Comparison of ENCODE assay signal across 19 cellular contexts in genomic region chr3:175288616-175289015, GRCh38.
"Had no signal": no experiment of that assay in that cellular context is flagged by ENCODE, and none has a peak within 500 bp of the region (broad histone marks: within the 10 kb centered on the region; RNA-seq: fewer than 3 reads in every experiment).

No MANE protein-coding gene starts in this region.

- H3K27ac ChIP-seq: adrenal gland, tibial artery had no signal

- H3K4me3 Mint-ChIP-seq: activated CD4-positive, alpha-beta T cell treated with anti-CD3 and anti-CD28 coated beads for 36 hours; brain; nephron progenitor cell; WTC11 had no signal

- DNase-seq: activated CD4-positive, alpha-beta T cell treated with anti-CD3 and anti-CD28 coated beads for 36 hours; activated CD4-positive, alpha-beta T cell treated with anti-CD3 and anti-CD28 coated beads, Interleukin-2, amount 50 U/mL, for 48 hours; activated gamma-delta T cell; adrenal gland; cerebellar nuclear complex; effector CD4-positive, alpha-beta T cell; hippocampal formation; islet precursor cell; left colon; midbrain; nephron progenitor cell; nucleus accumbens; stimulated activated naive CD8-positive, alpha-beta T cell treated with anti-CD3 and anti-CD28 coated beads, Interleukin-15, Interleukin-2, amounts not matched to agents 100 U/mL and 50 U/mL, for 24 hours; substantia nigra; tibial artery had no signal

- H3K4me3 ChIP-seq: adrenal gland, lung, tibial artery had no signal

- H3K4me1 Mint-ChIP-seq: activated CD4-positive, alpha-beta T cell treated with anti-CD3 and anti-CD28 coated beads for 36 hours; brain; WTC11 had no signal

- ATAC-seq: activated CD4-positive, alpha-beta T cell treated with anti-CD3 and anti-CD28 coated beads for 36 hours; activated naive CD4-positive, alpha-beta T cell treated with anti-CD3 and anti-CD28 coated beads, Interleukin-2, amount 50 U/mL, for 72 hours; left colon; stimulated activated naive CD8-positive, alpha-beta T cell treated with anti-CD3 and anti-CD28 coated beads, Interleukin-15, Interleukin-2, amounts not matched to agents 100 U/mL and 50 U/mL, for 24 hours; WTC11 had no signal

- H3K36me3 ChIP-seq: adrenal gland, tibial artery had no signal

- H3K27ac Mint-ChIP-seq: activated CD4-positive, alpha-beta T cell treated with anti-CD3 and anti-CD28 coated beads for 36 hours; activated naive CD4-positive, alpha-beta T cell treated with anti-CD3 and anti-CD28 coated beads, Interleukin-2, amount 50 U/mL, for 72 hours; brain; nephron progenitor cell; WTC11 had no signal

- H3K27me3 ChIP-seq: adrenal gland, tibial artery had no signal

- H3K27me3 Mint-ChIP-seq: activated CD4-positive, alpha-beta T cell treated with anti-CD3 and anti-CD28 coated beads for 36 hours; brain had no signal

- H3K4me1 ChIP-seq: adrenal gland had no signal

- H3K9me3 Mint-ChIP-seq: activated naive CD4-positive, alpha-beta T cell treated with anti-CD3 and anti-CD28 coated beads, Interleukin-2, amount 50 U/mL, for 72 hours; brain; nephron progenitor cell; WTC11 had no signal

- H3K9me3 ChIP-seq: adrenal gland, tibial artery had no signal

- H3K36me3 Mint-ChIP-seq: activated naive CD4-positive, alpha-beta T cell treated with anti-CD3 and anti-CD28 coated beads, Interleukin-2, amount 50 U/mL, for 72 hours; brain; WTC11 had no signal
